ENCODE assay signal across 9 cellular contexts in the genomic region with DNA sequence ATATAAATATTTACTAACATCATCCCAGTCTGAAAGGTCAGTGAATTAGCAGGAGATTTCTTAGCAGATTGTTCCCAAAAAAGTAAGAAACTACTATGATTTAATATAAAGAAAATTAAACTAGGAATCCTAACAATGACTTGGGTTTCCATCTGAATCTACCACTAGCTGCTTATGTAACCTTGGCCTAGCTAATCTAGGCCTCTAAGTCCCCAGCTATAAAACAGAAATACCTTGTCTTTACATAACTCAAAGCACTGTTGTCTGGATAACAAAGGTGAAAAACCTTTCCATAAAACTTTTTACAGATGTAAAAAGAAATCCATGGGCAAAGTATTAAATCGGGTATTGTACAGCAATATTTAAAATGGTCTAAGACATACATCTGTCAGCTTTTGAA. TPM values are rescaled to one million over a fixed set of nuclear protein-coding genes. Genes with fewer than 3 reads are reported as not detected.
A peak's percentile ranks its signal among the peaks of the same experiment; 100 is the strongest.
DNase-seq lines count a peak whose midpoint lies in the region; ATAC-seq and TF ChIP-seq lines count a peak whose summit lies in the region.
"Had no signal": no experiment of that assay in that cellular context is flagged by ENCODE, and none has a peak within 500 bp of the region (broad histone marks: within the 10 kb centered on the region; RNA-seq: fewer than 3 reads in every experiment).

No MANE protein-coding gene starts in this region.

- H3K9me3 Mint-ChIP-seq in activated CD8-positive, alpha-beta T cell treated with anti-CD3 and anti-CD28 coated beads for 36 hours = no peaks in the 10 kb centered on the region
- H3K9me3 Mint-ChIP-seq in activated CD8-positive, alpha-beta T cell treated with anti-CD3 and anti-CD28 coated beads, Interleukin-2, amount 10 ng/mL, durations not matched to agents 7 days and 5 days (ENCODE audit: insufficient read depth) = no peaks in the 10 kb centered on the region
- no peaks in the 10 kb centered on the region for H3K9me3 Mint-ChIP-seq in mesothelial cell of epicardium

- H3K4me1 Mint-ChIP-seq in activated CD8-positive, alpha-beta T cell treated with anti-CD3 and anti-CD28 coated beads for 36 hours (ENCODE audit: low read depth) = peaks cover 61% of the 10 kb centered on the region
- H3K4me1 Mint-ChIP-seq in activated CD8-positive, alpha-beta T cell treated with anti-CD3 and anti-CD28 coated beads, Interleukin-2, amount 10 ng/mL, durations not matched to agents 7 days and 5 days (ENCODE audit: low read depth) = peaks cover 58% of the 10 kb centered on the region
- H3K4me1 Mint-ChIP-seq in mesothelial cell of epicardium = peaks cover 51% of the 10 kb centered on the region

- WGBS in tibial nerve, 2 donors = 54 to 63% methylated on average over 1 of the region's 1 CpG
- 55 to 56% methylated on average over 1 of the region's 1 CpG for WGBS in aorta, 2 donors

- ATAC-seq in activated CD8-positive, alpha-beta T cell treated with anti-CD3 and anti-CD28 coated beads for 36 hours = no peak
- no peak for ATAC-seq in activated CD8-positive, alpha-beta T cell treated with anti-CD3 and anti-CD28 coated beads, Interleukin-2, amount 10 ng/mL, durations not matched to agents 7 days and 5 days
- ATAC-seq in aorta (ENCODE audit: low FRiP score) (no peak), HG02970 (IDR thresholded peaks at IDR 0.05; ENCODE audit: low FRiP score, unreplicated experiment) (no peak)

- intact Hi-C loops in activated CD8-positive, alpha-beta T cell treated with anti-CD3 and anti-CD28 coated beads for 36 hours (cut with micrococcal nuclease) = loop anchor here (5.0 kb wide), 1 partner anchor 420 kb away; no protein-coding TSS in a partner anchor
- intact Hi-C loops in breast epithelium (cut with DNase I; ENCODE audit: low total_unique reads) = no loop called here
- intact Hi-C loops in aorta (cut with DNase I) = loop anchor here in 1 of 2 donors (5.0 kb wide), 1 partner anchor 175 kb away; no protein-coding TSS in a partner anchor

- H3K27ac Mint-ChIP-seq in activated CD8-positive, alpha-beta T cell treated with anti-CD3 and anti-CD28 coated beads for 36 hours = no peak overlapping the region
- no peak overlapping the region for H3K27ac Mint-ChIP-seq in activated CD8-positive, alpha-beta T cell treated with anti-CD3 and anti-CD28 coated beads, Interleukin-2, amount 10 ng/mL, durations not matched to agents 7 days and 5 days
- H3K27ac Mint-ChIP-seq in mesothelial cell of epicardium = peak overlapping the region; percentile 97

- no peak for DNase-seq in activated CD8-positive, alpha-beta T cell treated with anti-CD3 and anti-CD28 coated beads for 36 hours
- DNase-seq in activated CD8-positive, alpha-beta T cell treated with anti-CD3 and anti-CD28 coated beads, Interleukin-2, amount 10 ng/mL, durations not matched to agents 7 days and 5 days = no peak
- DNase-seq in breast epithelium (ENCODE audit: low spot score in 2 of 2) = no peak
- DNase-seq in mesothelial cell of epicardium (ENCODE audit: low spot score in 2 of 2, unreplicated experiment in 2 of 2) = no peak
- no peak for DNase-seq in tibial nerve (ENCODE audit: low spot score in 2 of 2)
- DNase-seq in SJCRH30 = no peak
- no peak for DNase-seq in aorta
- DNase-seq: effector CD8-positive, alpha-beta T cell had no signal

- CTCF ChIA-PET in activated CD8-positive, alpha-beta T cell treated with anti-CD3 and anti-CD28 coated beads for 36 hours (lab: Charles Lee) = interaction anchor here (0.8 to 2.0 kb wide), 8 partner anchors 8 to 796 kb away, joined by 3 to 7 read pairs (median 3); a partner anchor contains a TSS
- CTCF ChIA-PET in activated CD8-positive, alpha-beta T cell treated with anti-CD3 and anti-CD28 coated beads, Interleukin-2, amount 10 ng/mL, durations not matched to agents 7 days and 5 days (lab: Charles Lee) = interaction anchor here (0.6 to 2.5 kb wide), 8 partner anchors 12 to 822 kb away, joined by 3 to 9 read pairs (median 4); a partner anchor contains a TSS

- POLR2A ChIA-PET in activated CD8-positive, alpha-beta T cell treated with anti-CD3 and anti-CD28 coated beads for 36 hours (lab: Charles Lee) = interaction anchor here (1.1 kb wide), 2 partner anchors 29 to 397 kb away, joined by 3 read pairs; a partner anchor contains a TSS
- POLR2A ChIA-PET in activated CD8-positive, alpha-beta T cell treated with anti-CD3 and anti-CD28 coated beads, Interleukin-2, amount 10 ng/mL, durations not matched to agents 7 days and 5 days (lab: Charles Lee) = no interaction called here

- H3K9me3 ChIP-seq in breast epithelium (no peaks in the 10 kb centered on the region), tibial nerve (no peaks in the 10 kb centered on the region), SJCRH30 (replicated peaks) (no peaks in the 10 kb centered on the region), aorta (ENCODE audit: control insufficient read depth, low read length) (no peaks in the 10 kb centered on the region)

- H3K36me3 Mint-ChIP-seq in activated CD8-positive, alpha-beta T cell treated with anti-CD3 and anti-CD28 coated beads for 36 hours (ENCODE audit: low read depth) = peaks cover 7% of the 10 kb centered on the region
- H3K36me3 Mint-ChIP-seq in activated CD8-positive, alpha-beta T cell treated with anti-CD3 and anti-CD28 coated beads, Interleukin-2, amount 10 ng/mL, durations not matched to agents 7 days and 5 days (ENCODE audit: low read depth) = peaks cover 13% of the 10 kb centered on the region
- H3K36me3 Mint-ChIP-seq in mesothelial cell of epicardium = no peaks in the 10 kb centered on the region

- no peaks in the 10 kb centered on the region for H3K27me3 ChIP-seq in breast epithelium
- H3K27me3 ChIP-seq in tibial nerve = no peaks in the 10 kb centered on the region
- H3K27me3 ChIP-seq in SJCRH30 = no peaks in the 10 kb centered on the region
- no peaks in the 10 kb centered on the region for H3K27me3 ChIP-seq in aorta (ENCODE audit: control insufficient read depth in 1 of 2, insufficient read depth in 2 of 2, low read length in 1 of 2)

- TF ChIP-seq POLR2A in breast epithelium (IDR thresholded peaks at IDR 0.05) (no peak), tibial nerve (IDR thresholded peaks at IDR 0.05) (no peak)

- H3K27me3 Mint-ChIP-seq in activated CD8-positive, alpha-beta T cell treated with anti-CD3 and anti-CD28 coated beads for 36 hours = no peaks in the 10 kb centered on the region
- no peaks in the 10 kb centered on the region for H3K27me3 Mint-ChIP-seq in activated CD8-positive, alpha-beta T cell treated with anti-CD3 and anti-CD28 coated beads, Interleukin-2, amount 10 ng/mL, durations not matched to agents 7 days and 5 days (ENCODE audit: low read depth)
- no peaks in the 10 kb centered on the region for H3K27me3 Mint-ChIP-seq in mesothelial cell of epicardium (ENCODE audit: low read depth)

- peak overlapping the region; percentile 59 to 100 for H3K27ac ChIP-seq in breast epithelium
- peak overlapping the region; percentile 97 to 100 (median 99) for H3K27ac ChIP-seq in tibial nerve
- H3K27ac ChIP-seq in SJCRH30 = no peak overlapping the region
- no peak overlapping the region for H3K27ac ChIP-seq in aorta (ENCODE audit: low read depth in 1 of 2, low read length in 2 of 2)

- TF ChIP-seq EP300 in tibial nerve (IDR thresholded peaks at IDR 0.05) = no peak

- H3K4me3 ChIP-seq in breast epithelium (peak overlapping the region in 1 of 3 donors; percentile 94), tibial nerve (peak overlapping the region in 2 of 4 donors; percentile 68 to 87), SJCRH30 (no peak overlapping the region), aorta (ENCODE audit: low read length in 2 of 2) (no peak overlapping the region)

- peak overlapping the region; percentile 99 for H3K4me3 Mint-ChIP-seq in activated CD8-positive, alpha-beta T cell treated with anti-CD3 and anti-CD28 coated beads for 36 hours
- no peak overlapping the region for H3K4me3 Mint-ChIP-seq in activated CD8-positive, alpha-beta T cell treated with anti-CD3 and anti-CD28 coated beads, Interleukin-2, amount 10 ng/mL, durations not matched to agents 7 days and 5 days
- no peak overlapping the region for H3K4me3 Mint-ChIP-seq in mesothelial cell of epicardium

- no peak for TF ChIP-seq CTCF in activated CD8-positive, alpha-beta T cell treated with anti-CD3 and anti-CD28 coated beads for 36 hours (IDR thresholded peaks at IDR 0.05)
- TF ChIP-seq CTCF in breast epithelium (IDR thresholded peaks at IDR 0.05) = no peak
- TF ChIP-seq CTCF in mesothelial cell of epicardium (IDR thresholded peaks at IDR 0.05; ENCODE audit: unreplicated experiment) = no peak
- TF ChIP-seq CTCF in tibial nerve (IDR thresholded peaks at IDR 0.05) = no peak

- H3K4me1 ChIP-seq in breast epithelium = peaks cover 6 to 11% of the 10 kb centered on the region in 2 donors
- peaks cover 0 to 76% (median 41%) of the 10 kb centered on the region in 4 donors for H3K4me1 ChIP-seq in tibial nerve
- H3K4me1 ChIP-seq in SJCRH30 = peaks cover 23% of the 10 kb centered on the region
- peaks cover 0 to 6% of the 10 kb centered on the region in 2 donors for H3K4me1 ChIP-seq in aorta (ENCODE audit: control insufficient read depth in 1 of 2, insufficient read depth in 2 of 2, low read length in 2 of 2)

- H3K36me3 ChIP-seq in breast epithelium (no peaks in the 10 kb centered on the region), tibial nerve (no peaks in the 10 kb centered on the region), SJCRH30 (no peaks in the 10 kb centered on the region), aorta (ENCODE audit: control insufficient read depth in 1 of 2, insufficient read depth in 2 of 2, low read length in 1 of 2) (no peaks in the 10 kb centered on the region)

RNA-seq across cellular contexts. Expression of a gene that starts 3.0 kb away (rescaled TPM):
- 10 to 100 TPM; 27.5 to 32.2 TPM for total RNA-seq in activated CD8-positive, alpha-beta T cell treated with anti-CD3 and anti-CD28 coated beads for 36 hours
- total RNA-seq in activated CD8-positive, alpha-beta T cell treated with anti-CD3 and anti-CD28 coated beads, Interleukin-2, amount 10 ng/mL, durations not matched to agents 7 days and 5 days = 10 to 100 TPM; 40.9 to 42.0 TPM
- 100 to 1,000 TPM; 178 to 231 (median 202) TPM for total RNA-seq in breast epithelium
- 51.6 to 56.5 TPM (median 53.1 TPM) in 3 replicates for total RNA-seq in mesothelial cell of epicardium
- total RNA-seq in tibial nerve = 100 to 1,000 TPM; 100 to 150 (median 134) TPM
- total RNA-seq in SJCRH30 (2014; rRNA removed; shearing (Covaris generic)) = 59.1 and 69.7 TPM in 2 replicates
- 10 to 100 TPM; 69.3 to 81.1 TPM for total RNA-seq in aorta
- 10 to 100 TPM; 71.6 to 77.9 TPM for polyA plus RNA-seq in aorta

RNA-seq across cellular contexts. Expression of a gene that starts 29.4 kb away (rescaled TPM):
- 10 to 100 TPM in 1 of 2 experiments, 1 to 10 TPM in 1; 8.9 to 11.1 TPM for total RNA-seq in activated CD8-positive, alpha-beta T cell treated with anti-CD3 and anti-CD28 coated beads for 36 hours
- 10 to 100 TPM; 15.8 to 17.2 TPM for total RNA-seq in activated CD8-positive, alpha-beta T cell treated with anti-CD3 and anti-CD28 coated beads, Interleukin-2, amount 10 ng/mL, durations not matched to agents 7 days and 5 days
- total RNA-seq in breast epithelium (10 to 100 TPM; 34.7 to 66.9 (median 55.9) TPM), mesothelial cell of epicardium (32.0 to 37.7 TPM (median 36.1 TPM) in 3 replicates), tibial nerve (10 to 100 TPM; 29.4 to 68.8 (median 56.0) TPM), aorta (10 to 100 TPM; 23.0 to 35.6 TPM)
- 70.3 TPM in 2 replicates for total RNA-seq in SJCRH30 (2014; rRNA removed; shearing (Covaris generic))
- polyA plus RNA-seq in aorta = 100 to 1,000 TPM in 1 of 2 donors, 10 to 100 TPM in 1; 42.2 to 116 TPM

RNA-seq across cellular contexts. Expression of a gene that starts 50.7 kb away (rescaled TPM):
- under 1 TPM; 0.20 to 0.65 TPM for total RNA-seq in activated CD8-positive, alpha-beta T cell treated with anti-CD3 and anti-CD28 coated beads for 36 hours
- under 1 TPM; 0.60 to 0.71 TPM for total RNA-seq in activated CD8-positive, alpha-beta T cell treated with anti-CD3 and anti-CD28 coated beads, Interleukin-2, amount 10 ng/mL, durations not matched to agents 7 days and 5 days
- total RNA-seq in breast epithelium = 10 to 100 TPM in 1 of 3 donors, 1 to 10 TPM in 2; 6.4 to 16.6 (median 7.5) TPM
- 0.42 to 1.0 TPM (median 0.58 TPM) in 3 replicates for total RNA-seq in mesothelial cell of epicardium
- total RNA-seq in tibial nerve = 10 to 100 TPM in 3 of 4 donors, 1 to 10 TPM in 1; 7.3 to 21.0 (median 11.9) TPM
- total RNA-seq in SJCRH30 (2014; rRNA removed; shearing (Covaris generic)) = 0.81 and 1.0 TPM in 2 replicates
- total RNA-seq in aorta = 10 to 100 TPM in 1 of 2 donors, 1 to 10 TPM in 1; 9.3 to 13.7 TPM
- 10 to 100 TPM in 1 of 2 donors, 1 to 10 TPM in 1; 4.6 to 18.5 TPM for polyA plus RNA-seq in aorta

Comparison
In these comparisons a context has a peak if more than half of its experiments do, and no peak if none do; other contexts are left out.
1. H3K27ac ChIP-seq: peak in breast epithelium (2 of 2) and tibial nerve (4 of 4); none in SJCRH30 (single experiment) and aorta (0 of 2).